In the genomic region with DNA sequence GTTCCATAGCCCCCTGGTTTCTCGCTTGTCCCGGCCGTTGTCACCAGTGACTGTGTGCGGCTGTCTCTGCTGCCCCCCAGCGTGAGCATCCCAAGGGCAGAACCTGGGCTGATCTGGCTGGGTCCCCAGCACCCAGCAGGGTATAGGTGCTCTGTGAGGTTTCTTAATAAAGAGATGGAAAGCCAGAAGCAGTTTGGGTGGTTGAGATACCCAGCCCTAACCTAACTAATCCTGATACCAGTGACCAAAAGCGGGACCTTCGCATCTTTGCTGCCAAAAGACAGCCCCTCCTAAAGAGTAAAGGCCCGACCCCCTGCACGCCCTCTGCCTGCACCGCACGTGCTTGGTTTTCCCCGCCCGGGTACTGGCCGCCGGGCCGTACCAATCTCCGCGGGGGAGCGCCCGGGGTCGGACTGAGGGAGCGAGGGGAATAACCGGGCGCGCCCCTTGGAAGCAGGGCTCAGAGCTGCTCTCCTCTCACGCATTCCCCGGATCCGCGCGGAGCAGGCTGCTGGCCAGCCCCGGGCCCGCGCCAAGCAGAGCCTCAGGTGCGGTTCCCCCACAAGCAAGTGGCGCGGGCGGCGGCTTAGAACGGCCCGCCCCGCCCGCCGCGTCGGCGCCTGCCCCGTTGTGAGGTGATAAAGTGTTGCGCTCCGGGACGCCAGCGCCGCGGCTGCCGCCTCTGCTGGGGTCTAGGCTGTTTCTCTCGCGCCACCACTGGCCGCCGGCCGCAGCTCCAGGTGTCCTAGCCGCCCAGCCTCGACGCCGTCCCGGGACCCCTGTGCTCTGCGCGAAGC, we compare ENCODE assay signal across 8 cellular contexts. TPM values are rescaled to one million over a fixed set of nuclear protein-coding genes. Genes with fewer than 3 reads are reported as not detected.
A peak's percentile ranks its signal among the peaks of the same experiment; 100 is the strongest.
DNase-seq lines count a peak whose midpoint lies in the region; ATAC-seq and TF ChIP-seq lines count a peak whose summit lies in the region.

A gene with protein sequence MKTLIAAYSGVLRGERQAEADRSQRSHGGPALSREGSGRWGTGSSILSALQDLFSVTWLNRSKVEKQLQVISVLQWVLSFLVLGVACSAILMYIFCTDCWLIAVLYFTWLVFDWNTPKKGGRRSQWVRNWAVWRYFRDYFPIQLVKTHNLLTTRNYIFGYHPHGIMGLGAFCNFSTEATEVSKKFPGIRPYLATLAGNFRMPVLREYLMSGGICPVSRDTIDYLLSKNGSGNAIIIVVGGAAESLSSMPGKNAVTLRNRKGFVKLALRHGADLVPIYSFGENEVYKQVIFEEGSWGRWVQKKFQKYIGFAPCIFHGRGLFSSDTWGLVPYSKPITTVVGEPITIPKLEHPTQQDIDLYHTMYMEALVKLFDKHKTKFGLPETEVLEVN (plus strand): TSS at position 667 of the 797 bp plus-strand sequence. CDS start 214 bp downstream, outside the sequence.

- H3K9ac ChIP-seq in duodenal mucosa (ENCODE audit: low read depth in 1 of 2, low read length in 2 of 2), result peak within 1 kb of the TSS; percentile 47

- H3K4me1 Mint-ChIP-seq in CD14-positive monocyte, result peaks cover 85% of the 10 kb centered on the region

- peaks cover 0 to 1% (median 0%) of the 10 kb centered on the region in 7 donors for H3K9me3 Mint-ChIP-seq in CD14-positive monocyte

- no peaks in the 10 kb centered on the region for H3K36me3 ChIP-seq in duodenal mucosa (ENCODE audit: control insufficient read depth in 1 of 2, insufficient read depth in 2 of 2, low read length in 2 of 2)

- H3K4me1 ChIP-seq in duodenal mucosa (ENCODE audit: control insufficient read depth in 1 of 2, insufficient read depth in 2 of 2, low read length in 2 of 2), result peaks cover 14 to 24% of the 10 kb centered on the region in 2 donors

- H3K9me3 ChIP-seq in duodenal mucosa (ENCODE audit: control insufficient read depth in 1 of 2, low read length in 2 of 2), result no peaks in the 10 kb centered on the region

- ATAC-seq in GM19395 (IDR thresholded peaks at IDR 0.05; ENCODE audit: unreplicated experiment) (peak; percentile 69), HG03558 (IDR thresholded peaks at IDR 0.05; ENCODE audit: extremely low read depth, unreplicated experiment) (peak; percentile 37)

- DNase-seq in CD14-positive monocyte (ENCODE audit: low spot score) (peak; percentile 58), NCI-H69 (lab: John Stamatoyannopoulos, UW) (peak; percentile 97), lung microvascular endothelial cell (ENCODE audit: low read depth in 2 of 2) (peak; percentile 70 to 89)
- peak; percentile 57 to 59 for DNase-seq in activated CD4-positive, alpha-beta T cell treated with anti-CD3 and anti-CD28 coated beads, Interleukin-2, amount 50 U/mL, for 24 hours (ENCODE audit: low read depth in 1 of 2, low spot score in 1 of 2)
- DNase-seq in stimulated activated CD8-positive, alpha-beta memory T cell treated with anti-CD3 and anti-CD28 coated beads, Interleukin-12 subunit alpha, Interleukin-12 subunit beta, amount 100 ng/mL, for 24 hours (ENCODE audit: extremely low read depth), result peak; percentile 33

- peak within 1 kb of the TSS; percentile 46 to 71 for H3K4me3 ChIP-seq in duodenal mucosa (ENCODE audit: low read depth in 1 of 2, low read length in 2 of 2)

- peaks cover 3 to 7% of the 10 kb centered on the region in 2 donors for H3K27me3 ChIP-seq in duodenal mucosa (ENCODE audit: control insufficient read depth in 1 of 2, insufficient read depth in 2 of 2, low read length in 2 of 2)

- H3K27ac Mint-ChIP-seq in CD14-positive monocyte, result peak within 1 kb of the TSS; percentile 80 to 93 (median 89)

- H3K27ac ChIP-seq in duodenal mucosa (ENCODE audit: low read depth, low read length), result no peak within 1 kb of the TSS

- no peak for TF ChIP-seq CTCF in CD14-positive monocyte (IDR thresholded peaks at IDR 0.05)

- H3K36me3 Mint-ChIP-seq in CD14-positive monocyte, result peaks cover 18% of the 10 kb centered on the region in 2 donors

- peaks cover 7 to 15% (median 11%) of the 10 kb centered on the region in 3 donors for H3K27me3 Mint-ChIP-seq in CD14-positive monocyte (ENCODE audit: low read depth in 3 of 3)

- peak within 1 kb of the TSS; percentile 89 for H3K4me3 Mint-ChIP-seq in CD14-positive monocyte

- intact Hi-C loops in CD14-positive monocyte (cut with micrococcal nuclease), result no loop called here

RNA-seq across cellular contexts. Expression of the gene that starts here (rescaled TPM):
- 10 to 100 TPM in 1 of 2 donors, 1 to 10 TPM in 1; 7.0 to 18.4 TPM for polyA plus RNA-seq in CD14-positive monocyte
- total RNA-seq in lung microvascular endothelial cell, result 0.60 and 1.1 TPM in 2 replicates

Comparison
In these comparisons a context has a peak if more than half of its experiments do, and no peak if none do; other contexts are left out.
1. DNase-seq: peak in every context shown above with its lines; median percentile 97 in NCI-H69; 80 in lung microvascular endothelial cell; 58 in CD14-positive monocyte; 58 in activated CD4-positive, alpha-beta T cell treated with anti-CD3 and anti-CD28 coated beads, Interleukin-2, amount 50 U/mL, for 24 hours; 33 in stimulated activated CD8-positive, alpha-beta memory T cell treated with anti-CD3 and anti-CD28 coated beads, Interleukin-12 subunit alpha, Interleukin-12 subunit beta, amount 100 ng/mL, for 24 hours.